34 cellular contexts compared by ENCODE assay signal in genomic region chr3:172394692-172395091, GRCh38. TPM values are rescaled to one million over a fixed set of nuclear protein-coding genes. Genes with fewer than 3 reads are reported as not detected.
"Had no signal": no experiment of that assay in that cellular context is flagged by ENCODE, and none has a peak within 500 bp of the region (broad histone marks: within the 10 kb centered on the region; RNA-seq: fewer than 3 reads in every experiment).

No MANE protein-coding gene starts in this region.

- H3K4me3 ChIP-seq: lower lobe of right lung, pancreas, prostate gland, sigmoid colon, tibial nerve, uterus had no signal

- FAIRE-seq: keratinocyte, pancreas, small intestine had no signal

- DNase-seq: hippocampal formation; kidney glomerular epithelial cell; left cardiac atrium; lower lobe of right lung; mammary epithelial cell; mesenchymal stem cell; naive thymus-derived CD8-positive, alpha-beta T cell; nucleus accumbens; pancreas; posterior cingulate gyrus; retina; right cardiac atrium; sigmoid colon; small intestine; stimulated activated CD4-positive, alpha-beta T cell treated with anti-CD3 and anti-CD28 coated beads, Interleukin-1b, Interleukin-23, amount 100 ng/mL, for 48 hours; stimulated activated CD4-positive, alpha-beta T cell treated with anti-CD3 and anti-CD28 coated beads, Interleukin-2, amount 100 ng/mL, for 48 hours; stimulated activated CD4-positive, alpha-beta T cell treated with anti-CD3 and anti-CD28 coated beads, Interleukin-4, amount 100 ng/mL, for 4 hours; stimulated activated CD8-positive, alpha-beta memory T cell treated with anti-CD3 and anti-CD28 coated beads, Interleukin-4, amount 100 ng/mL, for 48 hours; stimulated activated naive CD4-positive, alpha-beta T cell treated with Interleukin-2 at 50 U/mL for 16 hours; stimulated activated naive CD8-positive, alpha-beta T cell treated with anti-CD3 and anti-CD28 coated beads, Interleukin-15, amount 100 ng/mL, for 72 hours; substantia nigra; uterus had no signal

- H3K27ac ChIP-seq: lower lobe of right lung, pancreas, prostate gland, sigmoid colon, tibial nerve, uterus had no signal

- ATAC-seq: left cardiac atrium; left lobe of liver; lower lobe of right lung; naive thymus-derived CD8-positive, alpha-beta T cell; pancreas; right cardiac atrium; stimulated activated memory B cell treated with anti-CD40 and anti-IgM and Interleukin-4, amounts not matched to agents 10 μg/mL and 1 μg/mL and 100 μg/mL, for 72 hours; stimulated activated naive CD8-positive, alpha-beta T cell treated with anti-CD3 and anti-CD28 coated beads, Interleukin-15, amount 100 ng/mL, for 72 hours had no signal

- H3K36me3 ChIP-seq: pancreas, prostate gland, uterus had no signal

- H3K9me3 ChIP-seq: lower lobe of right lung, pancreas, prostate gland, sigmoid colon, tibial nerve, uterus had no signal

- H3K27me3 ChIP-seq: pancreas, sigmoid colon, tibial nerve, uterus had no signal

- H3K4me1 ChIP-seq: lower lobe of right lung, pancreas, prostate gland, uterus had no signal

RNA-seq across cellular contexts. Expression of gene GHSR, which starts 53.6 kb away (rescaled TPM):
- total RNA-seq: left cardiac atrium; left lobe of liver; liver; lower lobe of right lung; mammary epithelial cell; mucosa of gallbladder; naive thymus-derived CD8-positive, alpha-beta T cell; neural crest cell; osteoblast; prostate gland; right cardiac atrium; temporal lobe; tibial nerve; ureter; uterus had no signal
- polyA plus RNA-seq: keratinocyte; liver; mammary epithelial cell; naive thymus-derived CD8-positive, alpha-beta T cell; right cardiac atrium; sigmoid colon; small intestine; thymus had no signal
